In genomic region chr11:94130589-94131362, GRCh38 we compare ENCODE assay signal across 11 cellular contexts. TPM values are rescaled to one million over a fixed set of nuclear protein-coding genes. Genes with fewer than 3 reads are reported as not detected.
A peak's percentile ranks its signal among the peaks of the same experiment; 100 is the strongest.
DNase-seq lines count a peak whose midpoint lies in the region; ATAC-seq, FAIRE-seq and TF ChIP-seq lines count a peak whose summit lies in the region.
"Had no signal": no experiment of that assay in that cellular context is flagged by ENCODE, and none has a peak within 500 bp of the region (broad histone marks: within the 10 kb centered on the region; RNA-seq: fewer than 3 reads in every experiment).

No MANE protein-coding gene starts in this region.

- H3K4me3 Mint-ChIP-seq in CD4-positive, alpha-beta T cell = no peak overlapping the region
- H3K4me3 Mint-ChIP-seq: activated CD8-positive, alpha-beta T cell treated with anti-CD3 and anti-CD28 coated beads, Interleukin-2, amount 10 ng/mL, durations not matched to agents 7 days and 5 days; CD8-positive, alpha-beta memory T cell had no signal

- DNase-seq in Right ventricle myocardium inferior (ENCODE audit: missing footprints) (no peak), cardiac septum (ENCODE audit: low spot score) (no peak), coronary artery (ENCODE audit: low spot score) (no peak), lower leg skin (ENCODE audit: low spot score in 2 of 2) (peak; percentile 43 to 87), KBM-7 (no peak), small intestine (no peak)
- DNase-seq in CD4-positive, alpha-beta T cell = no peak
- DNase-seq: midbrain had no signal

- H3K4me3 ChIP-seq in coronary artery = peak overlapping the region; percentile 89
- H3K4me3 ChIP-seq in lower leg skin (ENCODE audit: low read depth, poor library complexity, severe bottlenecking) = no peak overlapping the region
- H3K4me3 ChIP-seq in small intestine (ENCODE audit: low read depth in 1 of 2, low read length in 2 of 2) = no peak overlapping the region

- CTCF ChIA-PET in CD4-positive, alpha-beta T cell (lab: Charles Lee) = no interaction called here

- no peaks in the 10 kb centered on the region for H3K27me3 Mint-ChIP-seq in CD4-positive, alpha-beta T cell
- H3K27me3 Mint-ChIP-seq: CD8-positive, alpha-beta memory T cell had no signal

- in situ Hi-C loops in KBM-7 (cut with MboI; ENCODE audit: low pct_unique_long_range_greater_than_20kb, low sequenced_read_pairs) = no loop called here

- TF ChIP-seq POLR2A in lower leg skin (IDR thresholded peaks at IDR 0.05) = no peak

- peaks cover 5 to 10% of the 10 kb centered on the region in 2 donors for H3K4me1 ChIP-seq in small intestine (ENCODE audit: control insufficient read depth in 2 of 2, insufficient read depth in 1 of 2, low read depth in 1 of 2, low read length in 1 of 2)

- no peak for TF ChIP-seq CTCF in coronary artery (IDR thresholded peaks at IDR 0.05)
- TF ChIP-seq CTCF in lower leg skin (IDR thresholded peaks at IDR 0.05) = no peak
- no peak for TF ChIP-seq CTCF in CD4-positive, alpha-beta T cell (IDR thresholded peaks at IDR 0.05)

- H3K27ac ChIP-seq in coronary artery = peak overlapping the region; percentile 83 to 98
- H3K27ac ChIP-seq in CD4-positive, alpha-beta T cell (ENCODE audit: low read depth, low read length) = no peak overlapping the region
- H3K27ac ChIP-seq in small intestine (ENCODE audit: low read depth in 1 of 2, low read length in 1 of 2) = peak overlapping the region in 1 of 2 donors; percentile 91

- POLR2A ChIA-PET in CD4-positive, alpha-beta T cell (lab: Charles Lee) = interaction anchor here (1.1 to 3.0 kb wide), 2 partner anchors 390 to 932 kb away, joined by 3 to 26 read pairs; partner anchors contain the start of genes C11orf54 and TAF1D

- 24 to 28% methylated on average over 10 of the region's 10 CpGs for WGBS in lower leg skin, 2 donors
- 64 to 72% (median 70%) methylated on average over 10 of the region's 10 CpGs for WGBS in small intestine, 3 donors

- no peaks in the 10 kb centered on the region for H3K36me3 Mint-ChIP-seq in CD4-positive, alpha-beta T cell (ENCODE audit: low read depth)

- H3K9me3 ChIP-seq in CD4-positive, alpha-beta T cell (ENCODE audit: control insufficient read depth, low read length) = no peaks in the 10 kb centered on the region
- H3K9me3 ChIP-seq in small intestine (ENCODE audit: control insufficient read depth, low read depth) = no peaks in the 10 kb centered on the region

- H3K27ac Mint-ChIP-seq in CD4-positive, alpha-beta T cell = no peak overlapping the region
- H3K27ac Mint-ChIP-seq: activated CD8-positive, alpha-beta T cell treated with anti-CD3 and anti-CD28 coated beads, Interleukin-2, amount 10 ng/mL, durations not matched to agents 7 days and 5 days; CD8-positive, alpha-beta memory T cell had no signal

- FAIRE-seq in small intestine (lab: Jason Lieb, UNC) = no peak

- ATAC-seq in Right ventricle myocardium inferior (peak; percentile 40), HG03520 (IDR thresholded peaks at IDR 0.05; ENCODE audit: unreplicated experiment) (no peak)
- ATAC-seq in CD4-positive, alpha-beta T cell (ENCODE audit: poor library complexity) = no peak
- ATAC-seq: activated CD8-positive, alpha-beta T cell treated with anti-CD3 and anti-CD28 coated beads, Interleukin-2, amount 10 ng/mL, durations not matched to agents 7 days and 5 days had no signal

- H3K9me3 Mint-ChIP-seq in CD4-positive, alpha-beta T cell = no peaks in the 10 kb centered on the region
- H3K9me3 Mint-ChIP-seq: CD8-positive, alpha-beta memory T cell had no signal

- intact Hi-C loops in Right ventricle myocardium inferior (cut with DNase I) = no loop called here
- intact Hi-C loops in cardiac septum (cut with DNase I) = no loop called here
- intact Hi-C loops in lower leg skin (cut with DNase I; ENCODE audit: low total_unique reads) = no loop called here
- intact Hi-C loops in CD4-positive, alpha-beta T cell (cut with DNase I, micrococcal nuclease) = loop anchor here in 1 of 2 experiments (10.0 kb wide), 1 partner anchor 936 kb away; the partner anchor contains the start of gene SLC36A4

- H3K4me1 Mint-ChIP-seq in CD4-positive, alpha-beta T cell (ENCODE audit: low read depth) = peaks cover 37% of the 10 kb centered on the region

- no peaks in the 10 kb centered on the region for H3K36me3 ChIP-seq in small intestine (ENCODE audit: control insufficient read depth in 2 of 2, insufficient read depth in 2 of 2, low read length in 2 of 2)

- no peaks in the 10 kb centered on the region for H3K27me3 ChIP-seq in CD4-positive, alpha-beta T cell (ENCODE audit: control insufficient read depth, insufficient read depth, low read length)
- no peaks in the 10 kb centered on the region for H3K27me3 ChIP-seq in small intestine (ENCODE audit: control insufficient read depth in 2 of 2, insufficient read depth in 2 of 2, low read length in 2 of 2)

RNA-seq across cellular contexts. Expression of gene PANX1, which starts 2.1 kb away (rescaled TPM):
- total RNA-seq in Right ventricle myocardium inferior (27.2 TPM), cardiac septum (28.9 TPM), lower leg skin (10 to 100 TPM; 15.1 to 27.7 (median 21.6) TPM)
- 1 to 10 TPM; 4.8 to 4.9 TPM for total RNA-seq in CD4-positive, alpha-beta T cell
- polyA plus RNA-seq in small intestine = 1 to 10 TPM; 2.4 to 6.1 (median 2.9) TPM

Comparison
In these comparisons a context has a peak if more than half of its experiments do, and no peak if none do; other contexts are left out.
1. DNase-seq: peak in lower leg skin (2 of 2); none in Right ventricle myocardium inferior (single experiment), cardiac septum (single experiment), coronary artery (single experiment), CD4-positive, alpha-beta T cell (0 of 10), KBM-7 (single experiment) and small intestine (single experiment).